ENCODE assay signal across 18 cellular contexts in genomic region chr1:22854688-22855565, GRCh38.
DNase-seq lines count a peak whose midpoint lies in the region; ATAC-seq and TF ChIP-seq lines count a peak whose summit lies in the region.
"Had no signal": no experiment of that assay in that cellular context is flagged by ENCODE, and none has a peak within 500 bp of the region (broad histone marks: within the 10 kb centered on the region; RNA-seq: fewer than 3 reads in every experiment).

No MANE protein-coding gene starts in this region.

- intact Hi-C loops in natural killer cell (cut with micrococcal nuclease), result no loop called here

- DNase-seq in GM12865 (ENCODE audit: low read depth) (peak; percentile 72), NAMALWA (ENCODE audit: low spot score) (peak; percentile 83), memory B cell (ENCODE audit: low spot score in 2 of 2) (peak in 1 of 2 donors; percentile 16), natural killer cell (no peak), NCI-H2227 (lab: John Stamatoyannopoulos, UW; ENCODE audit: unreplicated experiment) (no peak)
- DNase-seq: Calu3; NCI-H1092 treated with DMSO at 0.1 percent for 48 hours; stimulated activated CD4-positive, alpha-beta T cell treated with anti-CD3 and anti-CD28 coated beads, Interleukin-12 subunit alpha, Interleukin-12 subunit beta, amount 100 ng/mL, for 4 hours had no signal

- peaks cover 26% of the 10 kb centered on the region for H3K4me1 Mint-ChIP-seq in memory B cell
- H3K4me1 Mint-ChIP-seq in natural killer cell, result peaks cover 0 to 5% of the 10 kb centered on the region in 2 donors

- peak overlapping the region; percentile 52 for H3K27ac Mint-ChIP-seq in memory B cell
- no peak overlapping the region for H3K27ac Mint-ChIP-seq in natural killer cell
- H3K27ac Mint-ChIP-seq: activated naive CD4-positive, alpha-beta T cell treated with anti-CD3 and anti-CD28 coated beads, Interleukin-2, amount 50 U/mL, for 72 hours had no signal

- no peaks in the 10 kb centered on the region for H3K36me3 Mint-ChIP-seq in memory B cell
- H3K36me3 Mint-ChIP-seq in natural killer cell, result no peaks in the 10 kb centered on the region
- H3K36me3 Mint-ChIP-seq: activated naive CD4-positive, alpha-beta T cell treated with anti-CD3 and anti-CD28 coated beads, Interleukin-2, amount 50 U/mL, for 72 hours had no signal

- no peaks in the 10 kb centered on the region for H3K9me3 Mint-ChIP-seq in memory B cell
- no peaks in the 10 kb centered on the region for H3K9me3 Mint-ChIP-seq in natural killer cell
- H3K9me3 Mint-ChIP-seq: activated naive CD4-positive, alpha-beta T cell treated with anti-CD3 and anti-CD28 coated beads, Interleukin-2, amount 50 U/mL, for 72 hours had no signal

- H3K4me3 ChIP-seq in GM12865 (ENCODE audit: low read depth, low read length), result no peak overlapping the region
- H3K4me3 ChIP-seq: cardiac muscle cell, gastroesophageal sphincter, prostate gland, thoracic aorta had no signal

- peaks cover 6% of the 10 kb centered on the region for H3K27me3 Mint-ChIP-seq in memory B cell
- H3K27me3 Mint-ChIP-seq in natural killer cell (ENCODE audit: low read depth in 2 of 2), result peaks cover 7% of the 10 kb centered on the region in 2 donors

- H3K4me3 Mint-ChIP-seq in memory B cell (peak overlapping the region; percentile 27), natural killer cell (no peak overlapping the region)

- ATAC-seq in GM19452 (IDR thresholded peaks at IDR 0.05; ENCODE audit: unreplicated experiment) (peak; percentile 48), memory B cell (ENCODE audit: low read depth) (peak; percentile 92), natural killer cell (no peak), GM21360 (IDR thresholded peaks at IDR 0.05; ENCODE audit: unreplicated experiment) (no peak), HG02623 (IDR thresholded peaks at IDR 0.05; ENCODE audit: unreplicated experiment) (no peak)
- ATAC-seq: activated naive CD4-positive, alpha-beta T cell treated with anti-CD3 and anti-CD28 coated beads, Interleukin-2, amount 50 U/mL, for 72 hours; gastroesophageal sphincter; HCT116; SK-N-SH treated with all-trans-retinoic acid at 6 μM for 48 hours had no signal

- TF ChIP-seq CTCF in GM12865 (IDR thresholded peaks at IDR 0.05; ENCODE audit: insufficient read depth, low read depth, low read length, missing control alignments) (no peak), natural killer cell (IDR thresholded peaks at IDR 0.05) (no peak)

Comparison
In these comparisons a context has a peak if more than half of its experiments do, and no peak if none do; other contexts are left out.
1. DNase-seq: peak in GM12865 (single experiment) and NAMALWA (single experiment); none in natural killer cell (single experiment) and NCI-H2227 (single experiment).
2. ATAC-seq: peak in GM19452 (single experiment) and memory B cell (single experiment); none in natural killer cell (0 of 3), GM21360 (single experiment) and HG02623 (single experiment).